1 cellular context compared by ENCODE assay signal in the genomic region with DNA sequence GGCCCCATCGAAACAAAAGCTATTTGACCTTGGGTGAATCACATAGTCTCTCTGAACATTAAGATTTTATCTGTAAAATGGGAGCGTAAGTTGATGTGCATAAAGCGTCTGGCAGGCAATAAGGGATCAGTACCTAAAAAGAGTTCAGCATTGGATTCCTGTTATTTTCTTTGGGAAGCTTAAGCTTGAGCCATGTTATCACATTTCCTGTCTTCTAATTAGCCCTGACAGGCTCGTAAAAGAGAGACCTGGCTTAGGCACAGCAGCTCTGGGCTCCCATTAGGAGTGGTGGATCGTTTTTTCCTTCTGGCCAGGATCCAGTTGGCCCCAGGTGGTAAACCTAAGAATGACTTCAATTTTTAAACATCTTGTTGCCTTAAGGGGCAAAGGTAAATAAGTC.
TF ChIP-seq lines count a peak whose summit lies in the region.

No MANE protein-coding gene starts in this region.

TF ChIP-seq in PFSK-1, 5 proteins besides CTCF, POLR2A, EP300 and RAD21 (continued from another document):
- TF ChIP-seq, protein P1, sequence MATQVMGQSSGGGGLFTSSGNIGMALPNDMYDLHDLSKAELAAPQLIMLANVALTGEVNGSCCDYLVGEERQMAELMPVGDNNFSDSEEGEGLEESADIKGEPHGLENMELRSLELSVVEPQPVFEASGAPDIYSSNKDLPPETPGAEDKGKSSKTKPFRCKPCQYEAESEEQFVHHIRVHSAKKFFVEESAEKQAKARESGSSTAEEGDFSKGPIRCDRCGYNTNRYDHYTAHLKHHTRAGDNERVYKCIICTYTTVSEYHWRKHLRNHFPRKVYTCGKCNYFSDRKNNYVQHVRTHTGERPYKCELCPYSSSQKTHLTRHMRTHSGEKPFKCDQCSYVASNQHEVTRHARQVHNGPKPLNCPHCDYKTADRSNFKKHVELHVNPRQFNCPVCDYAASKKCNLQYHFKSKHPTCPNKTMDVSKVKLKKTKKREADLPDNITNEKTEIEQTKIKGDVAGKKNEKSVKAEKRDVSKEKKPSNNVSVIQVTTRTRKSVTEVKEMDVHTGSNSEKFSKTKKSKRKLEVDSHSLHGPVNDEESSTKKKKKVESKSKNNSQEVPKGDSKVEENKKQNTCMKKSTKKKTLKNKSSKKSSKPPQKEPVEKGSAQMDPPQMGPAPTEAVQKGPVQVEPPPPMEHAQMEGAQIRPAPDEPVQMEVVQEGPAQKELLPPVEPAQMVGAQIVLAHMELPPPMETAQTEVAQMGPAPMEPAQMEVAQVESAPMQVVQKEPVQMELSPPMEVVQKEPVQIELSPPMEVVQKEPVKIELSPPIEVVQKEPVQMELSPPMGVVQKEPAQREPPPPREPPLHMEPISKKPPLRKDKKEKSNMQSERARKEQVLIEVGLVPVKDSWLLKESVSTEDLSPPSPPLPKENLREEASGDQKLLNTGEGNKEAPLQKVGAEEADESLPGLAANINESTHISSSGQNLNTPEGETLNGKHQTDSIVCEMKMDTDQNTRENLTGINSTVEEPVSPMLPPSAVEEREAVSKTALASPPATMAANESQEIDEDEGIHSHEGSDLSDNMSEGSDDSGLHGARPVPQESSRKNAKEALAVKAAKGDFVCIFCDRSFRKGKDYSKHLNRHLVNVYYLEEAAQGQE (IDR thresholded peaks at IDR 0.05; ENCODE audit: insufficient read depth in 1 of 2, low read depth in 2 of 2, low read length in 2 of 2) = peak in 1 of 2 experiments; percentile 54; a peak in 1 of 4 replicates
- peak; percentile 42; the same call in 1 of the 2 replicates for TF ChIP-seq SIN3A (IDR thresholded peaks at IDR 0.05; ENCODE audit: borderline replicate concordance, insufficient read depth, low read length)
- no peak for TF ChIP-seq TAF1 (IDR thresholded peaks at IDR 0.05; ENCODE audit: borderline replicate concordance, insufficient read depth, low read length)
TF ChIP-seq in PFSK-1: peak in this region for 2.
